In the genomic region with DNA sequence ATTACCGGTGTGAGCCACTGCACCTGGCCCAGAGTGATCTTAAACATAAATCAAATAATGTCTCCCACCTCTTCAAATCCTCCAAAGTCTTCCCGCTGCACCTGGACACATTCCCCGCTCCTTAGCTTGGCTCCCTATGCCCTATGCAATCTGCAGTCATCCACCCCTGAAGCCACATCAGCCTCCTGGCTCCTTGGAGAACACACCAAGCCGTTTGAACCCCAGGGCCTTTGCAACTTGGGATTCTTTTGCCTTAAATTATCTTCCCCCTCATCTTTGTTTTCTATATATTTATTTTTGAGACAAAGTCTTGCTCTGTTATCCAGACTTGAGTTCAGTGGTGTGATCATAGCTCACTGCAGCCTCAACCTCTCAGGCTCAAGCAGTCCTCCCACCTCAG, we compare ENCODE assay signal across 24 cellular contexts. TPM values are rescaled to one million over a fixed set of nuclear protein-coding genes. Genes with fewer than 3 reads are reported as not detected.
DNase-seq lines count a peak whose midpoint lies in the region; ATAC-seq and TF ChIP-seq lines count a peak whose summit lies in the region.
"Had no signal": no experiment of that assay in that cellular context is flagged by ENCODE, and none has a peak within 500 bp of the region (broad histone marks: within the 10 kb centered on the region; RNA-seq: fewer than 3 reads in every experiment).

No MANE protein-coding gene starts in this region.

- no peak for ATAC-seq in activated naive CD4-positive, alpha-beta T cell treated with anti-CD3 and anti-CD28 coated beads, Interleukin-2, amount 50 U/mL, for 72 hours
- ATAC-seq in body of pancreas, result no peak
- ATAC-seq: A549; CD8-positive, alpha-beta T cell; GM12878 had no signal

- no peaks in the 10 kb centered on the region for H3K9me3 Mint-ChIP-seq in activated naive CD4-positive, alpha-beta T cell treated with anti-CD3 and anti-CD28 coated beads, Interleukin-2, amount 50 U/mL, for 24 hours
- no peaks in the 10 kb centered on the region for H3K9me3 Mint-ChIP-seq in activated naive CD4-positive, alpha-beta T cell treated with anti-CD3 and anti-CD28 coated beads, Interleukin-2, amount 50 U/mL, for 72 hours
- no peaks in the 10 kb centered on the region for H3K9me3 Mint-ChIP-seq in neural crest cell
- H3K9me3 Mint-ChIP-seq: CD4-positive, alpha-beta T cell; CD8-positive, alpha-beta T cell had no signal

- H3K4me1 ChIP-seq in HEK293 (ENCODE audit: control insufficient read depth, insufficient read depth, low read length), result peaks cover 7% of the 10 kb centered on the region
- peaks cover 14% of the 10 kb centered on the region for H3K4me1 ChIP-seq in osteoblast (ENCODE audit: insufficient read depth, low read length)
- peaks cover 25% of the 10 kb centered on the region for H3K4me1 ChIP-seq in body of pancreas
- H3K4me1 ChIP-seq: Caco-2 had no signal

- H3K27ac ChIP-seq in HEK293 (ENCODE audit: extremely low read depth, low read depth, low read length), result no peak overlapping the region
- no peak overlapping the region for H3K27ac ChIP-seq in osteoblast (ENCODE audit: low read depth, low read length)
- H3K27ac ChIP-seq in body of pancreas, result no peak overlapping the region
- H3K27ac ChIP-seq: 22Rv1; A549; BLaER1 treated with 17β-estradiol and CSF1 and Interleukin-3, amounts not matched to agents 10 nM and 100 nM; C4-2B had no signal

- WGBS in body of pancreas, 2 donors, result 41 to 49% methylated on average over 4 of the region's 4 CpGs

- H3K27me3 ChIP-seq in osteoblast (ENCODE audit: insufficient read depth, low read length), result peaks cover 2% of the 10 kb centered on the region
- peaks cover 0 to 18% of the 10 kb centered on the region in 2 donors for H3K27me3 ChIP-seq in body of pancreas

- no peak overlapping the region for H2AFZ ChIP-seq in osteoblast (ENCODE audit: low read length)

- H3K4me3 ChIP-seq in HEK293 (ENCODE audit: low read depth, low read length) (no peak overlapping the region), osteoblast (ENCODE audit: insufficient read depth, low read length) (no peak overlapping the region), body of pancreas (no peak overlapping the region)
- H3K4me3 ChIP-seq: A549; BLaER1 treated with 17β-estradiol and CSF1 and Interleukin-3, amounts not matched to agents 10 nM and 100 nM; GM12878 had no signal

- H3K4me3 Mint-ChIP-seq in activated naive CD4-positive, alpha-beta T cell treated with anti-CD3 and anti-CD28 coated beads, Interleukin-2, amount 50 U/mL, for 24 hours, result no peak overlapping the region
- H3K4me3 Mint-ChIP-seq in neural crest cell, result peak overlapping the region; percentile 62
- H3K4me3 Mint-ChIP-seq: B cell; CD4-positive, alpha-beta T cell; CD8-positive, alpha-beta T cell had no signal

- intact Hi-C loops in body of pancreas (cut with DNase I), result no loop called here

- no peaks in the 10 kb centered on the region for H3K36me3 ChIP-seq in HEK293 (ENCODE audit: control insufficient read depth in 2 of 2, insufficient read depth in 1 of 2, low read length in 2 of 2)
- H3K36me3 ChIP-seq in osteoblast (ENCODE audit: insufficient read depth, low read length), result no peaks in the 10 kb centered on the region
- H3K36me3 ChIP-seq in body of pancreas (replicated peaks in 1 of 2; ENCODE audit: insufficient read depth in 1 of 2, low read depth in 2 of 2), result no peaks in the 10 kb centered on the region
- H3K36me3 ChIP-seq: BLaER1 treated with 17β-estradiol and CSF1 and Interleukin-3, amounts not matched to agents 10 nM and 100 nM had no signal

- DNase-seq in activated naive CD4-positive, alpha-beta T cell treated with anti-CD3 and anti-CD28 coated beads, Interleukin-2, amount 50 U/mL, for 72 hours (ENCODE audit: low spot score in 2 of 2), result no peak
- no peak for DNase-seq in neural crest cell (ENCODE audit: low read depth, low spot score)
- peak; percentile 65 for DNase-seq in osteoblast (ENCODE audit: insufficient read length, low spot score, missing footprints)
- DNase-seq in body of pancreas, result no peak
- no peak for DNase-seq in DMS53 (lab: John Stamatoyannopoulos, UW)
- DNase-seq: AML-193; Caco-2; Calu3; CD4-positive, alpha-beta T cell; CD8-positive, alpha-beta T cell; DMS79; DND-41; EL; GDM1 had no signal

- POLR2A ChIA-PET in HEK293 (lab: Yijun Ruan, JAX), result interaction anchor here (0.5 to 1.1 kb wide), 2 partner anchors 41 to 51 kb away, joined by 3 read pairs; partner anchors contain the start of gene PPP1R12C

- peaks cover 4% of the 10 kb centered on the region for H3K36me3 Mint-ChIP-seq in activated naive CD4-positive, alpha-beta T cell treated with anti-CD3 and anti-CD28 coated beads, Interleukin-2, amount 50 U/mL, for 24 hours
- peaks cover 0 to 20% of the 10 kb centered on the region in 2 donors for H3K36me3 Mint-ChIP-seq in activated naive CD4-positive, alpha-beta T cell treated with anti-CD3 and anti-CD28 coated beads, Interleukin-2, amount 50 U/mL, for 72 hours
- H3K36me3 Mint-ChIP-seq in neural crest cell (ENCODE audit: low read depth), result peaks cover 3% of the 10 kb centered on the region
- H3K36me3 Mint-ChIP-seq: CD8-positive, alpha-beta T cell had no signal

- no peak for TF ChIP-seq POLR2A in body of pancreas (IDR thresholded peaks at IDR 0.05)

- H3K4me2 ChIP-seq in osteoblast (ENCODE audit: insufficient read depth, low read length), result no peak overlapping the region
- H3K4me2 ChIP-seq: A549; BLaER1 treated with 17β-estradiol and CSF1 and Interleukin-3, amounts not matched to agents 10 nM and 100 nM had no signal

- H3K9me3 ChIP-seq in HEK293 (ENCODE audit: control insufficient read depth, insufficient read depth, low read depth, low read length), result no peaks in the 10 kb centered on the region
- no peaks in the 10 kb centered on the region for H3K9me3 ChIP-seq in osteoblast (ENCODE audit: low read depth, low read length)
- no peaks in the 10 kb centered on the region for H3K9me3 ChIP-seq in body of pancreas
- H3K9me3 ChIP-seq: A549; BLaER1 treated with 17β-estradiol and CSF1 and Interleukin-3, amounts not matched to agents 10 nM and 100 nM; Caco-2 had no signal

- TF ChIP-seq CTCF in HEK293 (tag by site-specific recombination; IDR thresholded peaks at IDR 0.05), result no peak
- TF ChIP-seq CTCF in neural crest cell (conservative IDR thresholded peaks at IDR 0.05), result no peak
- TF ChIP-seq CTCF in osteoblast (IDR thresholded peaks at IDR 0.05; ENCODE audit: extremely low read depth, low read depth, low read length), result no peak
- no peak for TF ChIP-seq CTCF in body of pancreas (IDR thresholded peaks at IDR 0.05)

- H3K27me3 Mint-ChIP-seq in activated naive CD4-positive, alpha-beta T cell treated with anti-CD3 and anti-CD28 coated beads, Interleukin-2, amount 50 U/mL, for 24 hours, result peaks cover 58% of the 10 kb centered on the region
- peaks cover 75% of the 10 kb centered on the region for H3K27me3 Mint-ChIP-seq in neural crest cell (ENCODE audit: low read depth)

- peaks cover 28% of the 10 kb centered on the region for H3K4me1 Mint-ChIP-seq in activated naive CD4-positive, alpha-beta T cell treated with anti-CD3 and anti-CD28 coated beads, Interleukin-2, amount 50 U/mL, for 24 hours
- H3K4me1 Mint-ChIP-seq in neural crest cell, result peaks cover 16% of the 10 kb centered on the region

- CTCF ChIA-PET in HEK293 (lab: Yijun Ruan, JAX), result interaction anchor here (0.7 to 1.8 kb wide), 2 partner anchors 9 to 511 kb away, joined by 3 to 10 read pairs; no protein-coding TSS in a partner anchor

- no peaks in the 10 kb centered on the region for H4K20me1 ChIP-seq in osteoblast (ENCODE audit: insufficient read depth, low read length)
- H4K20me1 ChIP-seq: BLaER1 treated with 17β-estradiol and CSF1 and Interleukin-3, amounts not matched to agents 10 nM and 100 nM had no signal

- H3K27ac Mint-ChIP-seq in activated naive CD4-positive, alpha-beta T cell treated with anti-CD3 and anti-CD28 coated beads, Interleukin-2, amount 50 U/mL, for 24 hours, result peak overlapping the region; percentile 4
- no peak overlapping the region for H3K27ac Mint-ChIP-seq in activated naive CD4-positive, alpha-beta T cell treated with anti-CD3 and anti-CD28 coated beads, Interleukin-2, amount 50 U/mL, for 72 hours
- H3K27ac Mint-ChIP-seq in neural crest cell (ENCODE audit: unreplicated experiment), result no peak overlapping the region
- H3K27ac Mint-ChIP-seq: B cell; CD4-positive, alpha-beta T cell; CD8-positive, alpha-beta T cell had no signal

- H3K79me2 ChIP-seq in osteoblast (ENCODE audit: insufficient read depth, low read length), result no peaks in the 10 kb centered on the region

RNA-seq across cellular contexts. Expression of gene DNAAF3, which starts 2.7 kb away (rescaled TPM):
- under 1 TPM; 0.55 to 0.95 TPM for total RNA-seq in activated naive CD4-positive, alpha-beta T cell treated with anti-CD3 and anti-CD28 coated beads, Interleukin-2, amount 50 U/mL, for 72 hours
- total RNA-seq in neural crest cell, result 9.5 and 10.4 TPM in 2 replicates
- 0.59 and 0.72 TPM in 2 replicates for total RNA-seq in osteoblast
- total RNA-seq in body of pancreas, result 1 to 10 TPM; 1.6 TPM
- total RNA-seq: B cell; CD4-positive, alpha-beta T cell; CD8-positive, alpha-beta T cell; GM12878 had no signal

RNA-seq across cellular contexts. Expression of gene SYT5, which starts 11.0 kb away (rescaled TPM):
- total RNA-seq in activated naive CD4-positive, alpha-beta T cell treated with anti-CD3 and anti-CD28 coated beads, Interleukin-2, amount 50 U/mL, for 72 hours, result not detected
- total RNA-seq in neural crest cell, result 3.5 and 4.3 TPM in 2 replicates
- not detected in 2 replicates for total RNA-seq in osteoblast
- total RNA-seq in body of pancreas, result under 1 TPM in 1 of 2 donors, not detected in 1; 0.26 TPM
- total RNA-seq: Caco-2, Daoy, GM12878 had no signal

RNA-seq across cellular contexts. Expression of gene TNNI3, which starts 11.6 kb away (rescaled TPM):
- not detected for total RNA-seq in activated naive CD4-positive, alpha-beta T cell treated with anti-CD3 and anti-CD28 coated beads, Interleukin-2, amount 50 U/mL, for 72 hours
- total RNA-seq in neural crest cell (5.4 and 6.5 TPM in 2 replicates), osteoblast (not detected in 2 replicates), body of pancreas (not detected)
- total RNA-seq: A172; B cell; CD4-positive, alpha-beta T cell; CD8-positive, alpha-beta T cell; GM12878 had no signal

RNA-seq across cellular contexts. Expression of gene TNNT1, which starts 20.1 kb away (rescaled TPM):
- 1 to 10 TPM in 1 of 2 donors, not detected in 1; 1.3 TPM for total RNA-seq in activated naive CD4-positive, alpha-beta T cell treated with anti-CD3 and anti-CD28 coated beads, Interleukin-2, amount 50 U/mL, for 72 hours
- total RNA-seq in neural crest cell (1.1 TPM in 1 of 2 replicates, not detected in the other), osteoblast (0.29 TPM in 1 of 2 replicates, not detected in the other), body of pancreas (not detected)
- total RNA-seq: B cell; CD4-positive, alpha-beta T cell; CD8-positive, alpha-beta T cell had no signal

RNA-seq across cellular contexts. Expression of gene PTPRH, which starts 40.2 kb away (rescaled TPM):
- under 1 TPM in 1 of 2 donors, not detected in 1; 0.19 TPM for total RNA-seq in activated naive CD4-positive, alpha-beta T cell treated with anti-CD3 and anti-CD28 coated beads, Interleukin-2, amount 50 U/mL, for 72 hours
- 1.2 and 2.0 TPM in 2 replicates for total RNA-seq in neural crest cell
- total RNA-seq in osteoblast, result 0.88 and 1.1 TPM in 2 replicates
- 10 to 100 TPM; 14.8 to 15.8 TPM for total RNA-seq in body of pancreas
- total RNA-seq: B cell; CD4-positive, alpha-beta T cell; CD8-positive, alpha-beta T cell had no signal
